Comparison of ENCODE assay signal across 8 cellular contexts in the genomic region with DNA sequence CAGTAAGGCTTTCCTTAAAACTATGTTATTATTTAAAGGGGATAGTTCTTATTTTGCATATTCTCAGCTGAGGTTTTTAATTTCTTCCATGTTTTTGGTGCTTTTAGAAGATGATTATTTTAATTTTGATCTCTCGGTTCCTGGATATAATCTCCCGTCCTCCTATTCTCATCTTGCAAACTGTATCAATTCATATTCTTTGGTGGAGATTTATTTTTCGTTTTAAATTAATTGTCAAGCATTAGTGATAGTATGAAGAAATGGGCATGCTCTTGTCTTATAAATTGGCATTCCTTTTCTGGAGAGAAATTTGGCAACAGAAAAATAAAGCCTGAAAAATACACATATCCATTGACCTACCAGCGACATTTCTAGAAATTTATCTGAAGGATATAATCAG.
"Had no signal": no experiment of that assay in that cellular context is flagged by ENCODE, and none has a peak within 500 bp of the region (broad histone marks: within the 10 kb centered on the region; RNA-seq: fewer than 3 reads in every experiment).

No MANE protein-coding gene starts in this region.

- H3K9ac ChIP-seq: KMS-11 had no signal

- ATAC-seq: HepG2, K562 had no signal

- H3K27ac ChIP-seq: HL-60, KMS-11 had no signal

- FAIRE-seq: HepG2, HTR-8/SVneo, K562 had no signal

- H3K4me2 ChIP-seq: KMS-11 had no signal

- DNase-seq: IMR-90, KBM-7, KG1 had no signal

- H3K4me3 ChIP-seq: K562 had no signal
